Comparison of ENCODE assay signal across 7 cellular contexts in genomic region chr14:20346713-20347112, GRCh38.
"Had no signal": no experiment of that assay in that cellular context is flagged by ENCODE, and none has a peak within 500 bp of the region (broad histone marks: within the 10 kb centered on the region; RNA-seq: fewer than 3 reads in every experiment).

No MANE protein-coding gene starts in this region.

- H3K4me3 Mint-ChIP-seq: GM23338, H9, HFFc6 had no signal

- ATAC-seq: GM23338, K562 had no signal

- H3K4me3 ChIP-seq: GM23338, K562 had no signal

- H3K27ac ChIP-seq: HL-60 had no signal

- H3K9me3 Mint-ChIP-seq: H9, HFFc6 had no signal

- DNase-seq: H9, HCEC 1CT, HFFc6, IMR-90 had no signal

- H3K27ac Mint-ChIP-seq: GM23338, H9, HFFc6 had no signal
